ENCODE assay signal across 18 cellular contexts in genomic region chr4:24369630-24370029, GRCh38.
A peak's percentile ranks its signal among the peaks of the same experiment; 100 is the strongest.
DNase-seq lines count a peak whose midpoint lies in the region; ATAC-seq lines count a peak whose summit lies in the region.
"Had no signal": no experiment of that assay in that cellular context is flagged by ENCODE, and none has a peak within 500 bp of the region (broad histone marks: within the 10 kb centered on the region; RNA-seq: fewer than 3 reads in every experiment).

No MANE protein-coding gene starts in this region.

- no peak for ATAC-seq in HG02973 (IDR thresholded peaks at IDR 0.05; ENCODE audit: unreplicated experiment)
- ATAC-seq: A549, GM12878 had no signal

- DNase-seq in Ammon's horn (ENCODE audit: low spot score) (peak; percentile 8), cerebellar cortex (ENCODE audit: low spot score) (peak; percentile 33), inferior parietal cortex (ENCODE audit: extremely low spot score) (peak; percentile 57), superior temporal gyrus (ENCODE audit: extremely low spot score) (peak; percentile 68), KG1 (lab: John Stamatoyannopoulos, UW) (no peak)
- DNase-seq in activated T-cell treated with anti-CD3 and anti-CD28 coated beads, Interleukin-2, amount 50 U/mL, for 48 hours = no peak
- DNase-seq: AML-193; BE2C; Caco-2; Calu3; CD4-positive, alpha-beta memory T cell; CD4-positive, CD25-positive, alpha-beta regulatory T cell; CD8-positive, alpha-beta memory T cell; DMS79 treated with DMSO at 0.1 percent for 48 hours; GDM1 had no signal

Comparison
In these comparisons a context has a peak if more than half of its experiments do, and no peak if none do; other contexts are left out.
1. DNase-seq: peak in Ammon's horn (single experiment), cerebellar cortex (single experiment), inferior parietal cortex (single experiment) and superior temporal gyrus (single experiment); none in KG1 (single experiment) and activated T-cell treated with anti-CD3 and anti-CD28 coated beads, Interleukin-2, amount 50 U/mL, for 48 hours (0 of 2).